Comparison of ENCODE assay signal across 19 cellular contexts in the genomic region with DNA sequence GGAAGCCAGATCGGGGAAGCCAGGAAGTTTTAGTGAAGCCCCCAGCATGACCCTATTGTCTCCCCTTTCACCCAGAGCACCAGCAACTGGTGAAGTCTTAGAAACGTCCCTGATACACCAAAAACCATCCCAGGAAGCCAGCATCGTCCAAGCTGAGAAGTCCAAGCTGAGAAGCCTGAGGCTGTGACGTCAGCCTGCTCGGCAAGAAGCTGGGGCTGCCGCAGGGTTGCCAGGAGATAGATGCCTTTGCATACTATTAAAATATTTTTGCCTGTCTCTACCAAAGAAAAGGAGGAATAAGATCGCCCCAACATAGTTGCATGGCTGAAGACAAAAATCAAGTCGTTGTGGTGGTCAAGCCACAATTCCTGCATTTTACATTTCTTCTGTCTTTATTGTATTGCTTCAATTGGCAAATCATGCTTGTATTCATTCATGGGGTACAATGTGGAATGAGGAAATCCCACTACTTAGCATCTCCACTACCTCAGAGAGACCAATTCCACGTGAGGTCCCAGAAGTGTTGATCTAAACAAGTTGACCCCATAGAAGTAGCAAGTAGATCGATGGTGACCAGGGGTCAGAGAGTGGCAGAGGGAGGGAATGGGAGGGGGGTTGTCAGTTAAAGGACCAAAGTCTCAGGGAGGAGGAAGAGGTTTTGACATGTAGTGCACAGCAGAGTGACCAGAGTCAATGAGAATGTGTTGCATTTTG. TPM values are rescaled to one million over a fixed set of nuclear protein-coding genes. Genes with fewer than 3 reads are reported as not detected.
DNase-seq lines count a peak whose midpoint lies in the region; ATAC-seq, FAIRE-seq and TF ChIP-seq lines count a peak whose summit lies in the region.
"Had no signal": no experiment of that assay in that cellular context is flagged by ENCODE, and none has a peak within 500 bp of the region (broad histone marks: within the 10 kb centered on the region; RNA-seq: fewer than 3 reads in every experiment).

No MANE protein-coding gene starts in this region.

- no peaks in the 10 kb centered on the region for H3K79me2 ChIP-seq in K562 (ENCODE audit: control insufficient read depth, insufficient read depth, low read length)

- H3K9me3 ChIP-seq in K562 (replicated peaks; ENCODE audit: control insufficient read depth, insufficient read depth, low read depth, low read length) (no peaks in the 10 kb centered on the region), sigmoid colon (no peaks in the 10 kb centered on the region)
- H3K9me3 ChIP-seq: MG63 had no signal

- in situ Hi-C loops in K562 (cut with MboI) = no loop called here

- peaks cover 6% of the 10 kb centered on the region for H4K20me1 ChIP-seq in K562 (replicated peaks; ENCODE audit: control insufficient read depth, insufficient read depth, low read length)

- BruUV-seq in K562 (replicated peaks; lab: Mats Ljungman, UMichigan) = no TSS peak

- H3K27ac ChIP-seq in K562 (ENCODE audit: extremely low read depth, low read depth, low read length) (no peak overlapping the region), sigmoid colon (no peak overlapping the region)

- CTCF ChIA-PET in K562 (lab: Yijun Ruan, JAX; ENCODE audit: low intra/inter-chr PET ratio) = no interaction called here

- intact Hi-C loops in K562 (cut with micrococcal nuclease) (no loop called here), sigmoid colon (cut with DNase I) (no loop called here)

- POLR2A ChIA-PET in K562 (lab: Yijun Ruan, JAX) = interaction anchor here (0.5 to 1.0 kb wide), 4 partner anchors 13 to 484 kb away, joined by 3 to 4 read pairs (median 4); partner anchors contain the start of gene EMC3

- FAIRE-seq in K562 (lab: Jason Lieb, UNC) = no peak
- FAIRE-seq: GM12891, HTR-8/SVneo had no signal

- TF ChIP-seq POLR2A in K562 (conservative IDR thresholded peaks at IDR 0.05) (peak; percentile 17; the same call in 1 of the 2 replicates), sigmoid colon (IDR thresholded peaks at IDR 0.05) (no peak)

- H3K4me1 ChIP-seq in K562 (replicated peaks in 1 of 2; ENCODE audit: control insufficient read depth in 2 of 2, insufficient read depth in 2 of 2, low read length in 2 of 2) = peaks cover 6 to 28% of the 10 kb centered on the region in 2 experiments
- H3K4me1 ChIP-seq in sigmoid colon = peaks cover 0 to 24% (median 24%) of the 10 kb centered on the region in 4 donors

- H2AFZ ChIP-seq in K562 (ENCODE audit: low read depth, low read length) = no peak overlapping the region
- H2AFZ ChIP-seq: GM23338 had no signal

- TF ChIP-seq CTCF in K562 (IDR thresholded peaks at IDR 0.05 in 2 of 3, conservative IDR thresholded peaks at IDR 0.05 in 1 of 3; ENCODE audit: insufficient read depth in 2 of 3, low read depth in 1 of 3, low read length in 3 of 3) = no peak
- no peak for TF ChIP-seq CTCF in sigmoid colon (IDR thresholded peaks at IDR 0.05)

- DNase-seq in NCI-H748 (lab: John Stamatoyannopoulos, UW; ENCODE audit: unreplicated experiment) (peak; percentile 39), NCI-H748 treated with DMSO at 0.1 percent for 48 hours (lab: John Stamatoyannopoulos, UW) (no peak), K562 (ENCODE audit: extremely low read depth in 1 of 4, low spot score in 3 of 4) (no peak), sigmoid colon (peak; percentile 57), COLO668 (lab: John Stamatoyannopoulos, UW; ENCODE audit: unreplicated experiment) (no peak)
- DNase-seq: COR-L47, HCEC 1CT, Kasumi-1, MG63, NCI-H1105, NCI-H2081, NCI-H446 treated with DMSO at 0.1 percent for 48 hours, NCI-H69, OCI-M1, Right ventricle myocardium superior had no signal

- WGBS in K562 (ENCODE audit: insufficient coverage, low coverage, missing lambda C conversion rate) = 29% methylated on average over 9 of the region's 10 CpGs
- 81 to 84% methylated on average over 10 of the region's 10 CpGs for WGBS in sigmoid colon, 2 donors

- H3K9ac ChIP-seq in K562 (ENCODE audit: insufficient read depth in 1 of 2, low read depth in 2 of 2, low read length in 2 of 2) = no peak overlapping the region; a peak in 1 of 4 replicates

- H3K4me2 ChIP-seq in K562 (ENCODE audit: insufficient read depth, low read length) = no peak overlapping the region
- H3K4me2 ChIP-seq: GM23338 had no signal

- no peak for ATAC-seq in K562
- ATAC-seq in HG03045 (IDR thresholded peaks at IDR 0.05; ENCODE audit: unreplicated experiment) = no peak
- ATAC-seq: GM23338 had no signal

- H3K9me1 ChIP-seq in K562 (ENCODE audit: control insufficient read depth, insufficient read depth, low read length) = peaks cover 5% of the 10 kb centered on the region

- H3K36me3 ChIP-seq in K562 (ENCODE audit: control insufficient read depth, insufficient read depth, low read length) = peaks cover 17% of the 10 kb centered on the region; the same call in 2 of the 3 replicates
- H3K36me3 ChIP-seq in sigmoid colon = no peaks in the 10 kb centered on the region
- H3K36me3 ChIP-seq: MG63 had no signal

- TF ChIP-seq RAD21 in K562 (CRISPR knock-in tag; conservative IDR thresholded peaks at IDR 0.05 in 1 of 2, IDR thresholded peaks at IDR 0.05 in 1 of 2) = no peak

- H3K4me3 ChIP-seq in K562 (no peak overlapping the region), sigmoid colon (no peak overlapping the region)
- H3K4me3 ChIP-seq: GM23338, MG63 had no signal

- no peak for TF ChIP-seq EP300 in K562 (IDR thresholded peaks at IDR 0.05; ENCODE audit: low read length)
- no peak for TF ChIP-seq EP300 in sigmoid colon (IDR thresholded peaks at IDR 0.05)

- H3K27me3 ChIP-seq in K562 (ENCODE audit: control insufficient read depth in 2 of 2, insufficient read depth in 2 of 2, low read length in 2 of 2) (no peaks in the 10 kb centered on the region), sigmoid colon (no peaks in the 10 kb centered on the region)
- H3K27me3 ChIP-seq: MG63 had no signal

RNA-seq across cellular contexts. Expression of gene EMC3, which starts 19.6 kb away (rescaled TPM):
- 150 and 205 TPM in 2 replicates for total RNA-seq in K562 (2011; cell fraction: chromatin; rRNA removed; ENCODE audit: low replicate concordance)
- 107 and 124 TPM in 2 replicates for total RNA-seq in K562 (2011; cell fraction: nucleolus; rRNA removed)
- 132 and 160 TPM in 2 replicates for total RNA-seq in K562 (2011; cell fraction: nucleoplasm; rRNA removed)
- total RNA-seq in K562 (2014; rRNA removed) (43.1 and 58.1 TPM in 2 replicates), K562 (2014; rRNA removed; fragmentation: Illumina TruSeq; extraction: Trizol) (128 and 134 TPM in 2 replicates), K562 (2015; rRNA removed; fragmentation: Illumina TruSeq; extraction: Trizol) (87.2 and 87.6 TPM in 2 replicates), K562 (2021) (102 and 115 TPM in 2 replicates), sigmoid colon (10 to 100 TPM; 37.1 to 95.7 (median 45.2) TPM)
- polyA plus RNA-seq in K562 (2011; rRNA removed) (203 and 301 TPM in 2 replicates), K562 (2014; fragmentation: Illumina TruSeq; extraction: Trizol) (217 and 250 TPM in 2 replicates), K562 (2014; fragmentation: Nextera tagmentation; extraction: Ambion mirVana) (100 to 1,000 TPM; 323 to 331 TPM), K562 (2014; rRNA removed) (174 and 176 TPM in 2 replicates), sigmoid colon (10 to 100 TPM; 20.6 to 76.4 (median 24.6) TPM)
- 171 and 187 TPM in 2 replicates for polyA plus RNA-seq in K562 (2011; cell fraction: cytosol; rRNA removed)
- 65.7 and 92.6 TPM in 2 replicates for polyA plus RNA-seq in K562 (2011; cell fraction: nucleus; rRNA removed)
- polyA plus RNA-seq in K562 (2012) = 128 and 136 TPM in 2 replicates
- 163 and 220 TPM in 2 replicates for polyA minus RNA-seq in K562 (2011; rRNA and poly(A)+ RNA removed)
- polyA minus RNA-seq in K562 (2011; cell fraction: cytosol; rRNA and poly(A)+ RNA removed) = 40.3 and 58.5 TPM in 2 replicates
- polyA minus RNA-seq in K562 (2011; cell fraction: nucleus; rRNA and poly(A)+ RNA removed) = 10.9 and 19.1 TPM in 2 replicates

RNA-seq across cellular contexts. Expression of gene FANCD2, which starts 20.0 kb away (rescaled TPM):
- 268 and 516 TPM in 2 replicates for total RNA-seq in K562 (2011; cell fraction: chromatin; rRNA removed; ENCODE audit: low replicate concordance)
- total RNA-seq in K562 (2011; cell fraction: nucleolus; rRNA removed) = 162 and 189 TPM in 2 replicates
- 223 and 257 TPM in 2 replicates for total RNA-seq in K562 (2011; cell fraction: nucleoplasm; rRNA removed)
- total RNA-seq in K562 (2014; rRNA removed) (77.8 and 83.6 TPM in 2 replicates), K562 (2014; rRNA removed; fragmentation: Illumina TruSeq; extraction: Trizol) (96.1 and 107 TPM in 2 replicates), K562 (2015; rRNA removed; fragmentation: Illumina TruSeq; extraction: Trizol) (72.5 and 78.9 TPM in 2 replicates), K562 (2021) (58.3 and 59.4 TPM in 2 replicates), sigmoid colon (1 to 10 TPM; 1.5 to 5.8 (median 3.1) TPM)
- polyA plus RNA-seq in K562 (2011; rRNA removed) (108 and 137 TPM in 2 replicates), K562 (2014; fragmentation: Illumina TruSeq; extraction: Trizol) (71.7 and 111 TPM in 2 replicates), K562 (2014; fragmentation: Nextera tagmentation; extraction: Ambion mirVana) (100 to 1,000 TPM in 1 of 2 experiments, 10 to 100 TPM in 1; 86.6 to 105 TPM), K562 (2014; rRNA removed) (96.2 and 114 TPM in 2 replicates), sigmoid colon (10 to 100 TPM in 1 of 3 donors, 1 to 10 TPM in 1, under 1 TPM in 1; 0.60 to 12.6 (median 1.4) TPM)
- 32.9 and 56.4 TPM in 2 replicates for polyA plus RNA-seq in K562 (2011; cell fraction: cytosol; rRNA removed)
- 206 and 218 TPM in 2 replicates for polyA plus RNA-seq in K562 (2011; cell fraction: nucleus; rRNA removed)
- 72.4 and 103 TPM in 2 replicates for polyA plus RNA-seq in K562 (2012)
- polyA minus RNA-seq in K562 (2011; rRNA and poly(A)+ RNA removed) = 159 and 165 TPM in 2 replicates
- polyA minus RNA-seq in K562 (2011; cell fraction: cytosol; rRNA and poly(A)+ RNA removed) = 36.9 and 53.2 TPM in 2 replicates
- polyA minus RNA-seq in K562 (2011; cell fraction: nucleus; rRNA and poly(A)+ RNA removed) = 95.3 and 162 TPM in 2 replicates

RNA-seq across cellular contexts. Expression of gene PRRT3, which starts 54.0 kb away (rescaled TPM):
- total RNA-seq in K562 (2011; cell fraction: chromatin; rRNA removed; ENCODE audit: low replicate concordance) = 4.4 and 10.2 TPM in 2 replicates
- total RNA-seq in K562 (2011; cell fraction: nucleolus; rRNA removed) = 5.1 and 6.3 TPM in 2 replicates
- total RNA-seq in K562 (2011; cell fraction: nucleoplasm; rRNA removed) = 4.8 and 6.6 TPM in 2 replicates
- total RNA-seq in K562 (2014; rRNA removed) (0.36 and 0.65 TPM in 2 replicates), K562 (2014; rRNA removed; fragmentation: Illumina TruSeq; extraction: Trizol) (0.38 and 0.44 TPM in 2 replicates), K562 (2015; rRNA removed; fragmentation: Illumina TruSeq; extraction: Trizol) (0.72 and 1.3 TPM in 2 replicates), K562 (2021) (1.9 and 2.2 TPM in 2 replicates), sigmoid colon (1 to 10 TPM; 1.5 to 2.6 (median 2.2) TPM)
- polyA plus RNA-seq in K562 (2011; rRNA removed) (1.1 and 1.2 TPM in 2 replicates), K562 (2014; fragmentation: Illumina TruSeq; extraction: Trizol) (1.3 and 1.4 TPM in 2 replicates), K562 (2014; fragmentation: Nextera tagmentation; extraction: Ambion mirVana) (under 1 TPM; 0.06 TPM), K562 (2014; rRNA removed) (1.7 and 2.8 TPM in 2 replicates), sigmoid colon (under 1 TPM; 0.46 to 0.90 (median 0.60) TPM)
- 1.4 and 3.2 TPM in 2 replicates for polyA plus RNA-seq in K562 (2011; cell fraction: cytosol; rRNA removed)
- polyA plus RNA-seq in K562 (2011; cell fraction: nucleus; rRNA removed) = 1.3 and 2.6 TPM in 2 replicates
- 0.85 and 0.87 TPM in 2 replicates for polyA plus RNA-seq in K562 (2012)
- 1.1 and 1.7 TPM in 2 replicates for polyA minus RNA-seq in K562 (2011; rRNA and poly(A)+ RNA removed)
- 1.3 and 2.3 TPM in 2 replicates for polyA minus RNA-seq in K562 (2011; cell fraction: cytosol; rRNA and poly(A)+ RNA removed)
- 1.5 and 1.7 TPM in 2 replicates for polyA minus RNA-seq in K562 (2011; cell fraction: nucleus; rRNA and poly(A)+ RNA removed)

Comparison
In these comparisons a context has a peak if more than half of its experiments do, and no peak if none do; other contexts are left out.
1. DNase-seq: peak in NCI-H748 (single experiment) and sigmoid colon (single experiment); none in NCI-H748 treated with DMSO at 0.1 percent for 48 hours (single experiment), K562 (0 of 4) and COLO668 (single experiment).
2. RNA of gene FANCD2, which starts 20.0 kb away (total RNA-seq): 58.3 to 516 TPM in K562; 1.5 to 5.8 TPM in sigmoid colon; every median in the first group is over 4 times any median in the second.